In genomic region chr2:64731306-64731654, GRCh38 we compare ENCODE assay signal across 8 cellular contexts.
DNase-seq lines count a peak whose midpoint lies in the region; ATAC-seq and TF ChIP-seq lines count a peak whose summit lies in the region.

No MANE protein-coding gene starts in this region.

- H3K4me3 ChIP-seq in lower lobe of right lung = peak overlapping the region; percentile 47
- H3K4me3 ChIP-seq in subcutaneous abdominal adipose tissue (ENCODE audit: low read depth in 1 of 5, low read length in 5 of 5) = peak overlapping the region; percentile 58 to 96 (median 84)

- peak overlapping the region; percentile 74 for H3K4me3 Mint-ChIP-seq in T-helper 1 cell treated with Interleukin-12 subunit alpha and Interleukin-12 subunit beta and Interleukin-4 antibody, amounts not matched to agents 30 μg/mL and 1 μg/mL, for 36 hours
- peak overlapping the region; percentile 83 for H3K4me3 Mint-ChIP-seq in activated naive CD8-positive, alpha-beta T cell treated with anti-CD3 and anti-CD28 coated beads for 36 hours

- no peaks in the 10 kb centered on the region for H3K27me3 ChIP-seq in lower lobe of right lung (ENCODE audit: low read depth)
- H3K27me3 ChIP-seq in subcutaneous abdominal adipose tissue (ENCODE audit: control insufficient read depth in 5 of 5, insufficient read depth in 4 of 5, low read length in 5 of 5) = no peaks in the 10 kb centered on the region

- no peaks in the 10 kb centered on the region for H3K9me3 Mint-ChIP-seq in T-helper 1 cell treated with Interleukin-12 subunit alpha and Interleukin-12 subunit beta and Interleukin-4 antibody, amounts not matched to agents 30 μg/mL and 1 μg/mL, for 36 hours
- no peaks in the 10 kb centered on the region for H3K9me3 Mint-ChIP-seq in activated naive CD8-positive, alpha-beta T cell treated with anti-CD3 and anti-CD28 coated beads for 36 hours

- H3K4me1 ChIP-seq in lower lobe of right lung = peaks cover 35% of the 10 kb centered on the region
- peaks cover 0 to 30% (median 20%) of the 10 kb centered on the region in 5 donors for H3K4me1 ChIP-seq in subcutaneous abdominal adipose tissue (ENCODE audit: control insufficient read depth in 5 of 5, insufficient read depth in 5 of 5, low read length in 5 of 5)

- DNase-seq in T-helper 1 cell (no peak), lower lobe of right lung (no peak), middle frontal gyrus (ENCODE audit: extremely low spot score, low spot score) (no peak), dermis blood vessel endothelial cell (no peak)
- no peak for DNase-seq in activated naive CD8-positive, alpha-beta T cell treated with anti-CD3 and anti-CD28 coated beads for 36 hours

- H3K36me3 Mint-ChIP-seq in T-helper 1 cell treated with Interleukin-12 subunit alpha and Interleukin-12 subunit beta and Interleukin-4 antibody, amounts not matched to agents 30 μg/mL and 1 μg/mL, for 36 hours (ENCODE audit: low read depth) = peaks cover 22% of the 10 kb centered on the region
- peaks cover 28% of the 10 kb centered on the region for H3K36me3 Mint-ChIP-seq in activated naive CD8-positive, alpha-beta T cell treated with anti-CD3 and anti-CD28 coated beads for 36 hours

- ATAC-seq in lower lobe of right lung (no peak), HG03135 (IDR thresholded peaks at IDR 0.05; ENCODE audit: unreplicated experiment) (no peak)

- peak overlapping the region; percentile 95 for H3K27ac Mint-ChIP-seq in T-helper 1 cell treated with Interleukin-12 subunit alpha and Interleukin-12 subunit beta and Interleukin-4 antibody, amounts not matched to agents 30 μg/mL and 1 μg/mL, for 36 hours
- H3K27ac Mint-ChIP-seq in activated naive CD8-positive, alpha-beta T cell treated with anti-CD3 and anti-CD28 coated beads for 36 hours = peak overlapping the region; percentile 98

- H3K4me1 Mint-ChIP-seq in T-helper 1 cell treated with Interleukin-12 subunit alpha and Interleukin-12 subunit beta and Interleukin-4 antibody, amounts not matched to agents 30 μg/mL and 1 μg/mL, for 36 hours (ENCODE audit: low read depth) = peaks cover 62% of the 10 kb centered on the region
- peaks cover 65% of the 10 kb centered on the region for H3K4me1 Mint-ChIP-seq in activated naive CD8-positive, alpha-beta T cell treated with anti-CD3 and anti-CD28 coated beads for 36 hours

- intact Hi-C loops in lower lobe of right lung (cut with DNase I) = no loop called here

- H3K9me3 ChIP-seq in lower lobe of right lung (no peaks in the 10 kb centered on the region), subcutaneous abdominal adipose tissue (ENCODE audit: control insufficient read depth in 5 of 5, low read length in 5 of 5) (no peaks in the 10 kb centered on the region)

- no peaks in the 10 kb centered on the region for H3K27me3 Mint-ChIP-seq in T-helper 1 cell treated with Interleukin-12 subunit alpha and Interleukin-12 subunit beta and Interleukin-4 antibody, amounts not matched to agents 30 μg/mL and 1 μg/mL, for 36 hours (ENCODE audit: low read depth)
- no peaks in the 10 kb centered on the region for H3K27me3 Mint-ChIP-seq in activated naive CD8-positive, alpha-beta T cell treated with anti-CD3 and anti-CD28 coated beads for 36 hours

- peak overlapping the region; percentile 12 to 72 (median 57) for H3K9ac ChIP-seq in subcutaneous abdominal adipose tissue (ENCODE audit: low read length in 5 of 5)

- H3K36me3 ChIP-seq in lower lobe of right lung (no peaks in the 10 kb centered on the region), subcutaneous abdominal adipose tissue (ENCODE audit: control insufficient read depth in 5 of 5, insufficient read depth in 5 of 5, low read length in 5 of 5) (peaks cover 0 to 7% (median 0%) of the 10 kb centered on the region in 5 donors)

- no peak for TF ChIP-seq CTCF in lower lobe of right lung (IDR thresholded peaks at IDR 0.05)

- H3K27ac ChIP-seq in lower lobe of right lung = peak overlapping the region; percentile 84
- H3K27ac ChIP-seq in subcutaneous abdominal adipose tissue (ENCODE audit: low read depth, low read length) = peak overlapping the region; percentile 75
